In the genomic region with DNA sequence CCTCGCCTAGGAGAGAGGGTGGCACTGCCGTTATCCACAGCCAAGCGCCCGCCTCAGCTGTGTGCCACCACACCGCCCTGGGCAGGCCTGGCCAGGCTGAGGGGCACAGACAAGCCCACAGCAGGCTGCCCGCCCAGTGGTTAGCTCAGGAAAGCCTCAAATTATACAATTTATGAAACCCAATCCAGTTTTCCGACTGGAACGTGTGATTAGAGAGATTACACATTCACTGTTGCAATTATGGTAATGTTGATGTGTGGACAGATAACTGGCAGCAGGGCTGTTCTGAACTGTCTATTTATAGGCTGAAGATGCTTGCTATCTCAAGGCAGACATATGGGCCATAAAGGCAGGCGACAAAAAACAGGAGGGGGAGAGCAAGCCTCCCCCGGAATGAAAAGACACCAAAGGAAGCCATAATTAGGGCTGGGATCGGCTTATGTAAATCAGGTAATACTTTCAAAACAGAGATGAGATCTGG, we compare ENCODE assay signal across 13 cellular contexts.
DNase-seq lines count a peak whose midpoint lies in the region; ATAC-seq and TF ChIP-seq lines count a peak whose summit lies in the region.
"Had no signal": no experiment of that assay in that cellular context is flagged by ENCODE, and none has a peak within 500 bp of the region (broad histone marks: within the 10 kb centered on the region; RNA-seq: fewer than 3 reads in every experiment).

No MANE protein-coding gene starts in this region.

- peak overlapping the region; percentile 50 for H3K27ac Mint-ChIP-seq in glutamatergic neuron (ENCODE audit: unreplicated experiment)
- H3K27ac Mint-ChIP-seq in CD8-positive, alpha-beta T cell, result no peak overlapping the region
- H3K27ac Mint-ChIP-seq: activated T-helper 2 cell treated with anti-CD3 and anti-CD28 coated beads, Interferon-gamma antibody, Interleukin-2, Interleukin-4, amounts not matched to agents 10 μg/mL and 5 μg/mL and 100 μg/mL, durations not matched to agents 14 hours and 24 hours and 36 hours had no signal

- intact Hi-C loops in CD8-positive, alpha-beta T cell (cut with DNase I, micrococcal nuclease), result no loop called here

- no peaks in the 10 kb centered on the region for H3K27me3 ChIP-seq in CD8-positive, alpha-beta T cell (ENCODE audit: insufficient read depth, low read length)
- no peaks in the 10 kb centered on the region for H3K27me3 ChIP-seq in BE2C
- H3K27me3 ChIP-seq: stomach had no signal

- no peaks in the 10 kb centered on the region for H3K9me3 Mint-ChIP-seq in glutamatergic neuron (ENCODE audit: unreplicated experiment)
- H3K9me3 Mint-ChIP-seq in CD8-positive, alpha-beta T cell, result no peaks in the 10 kb centered on the region
- H3K9me3 Mint-ChIP-seq: activated T-helper 2 cell treated with anti-CD3 and anti-CD28 coated beads, Interferon-gamma antibody, Interleukin-2, Interleukin-4, amounts not matched to agents 10 μg/mL and 5 μg/mL and 100 μg/mL, durations not matched to agents 14 hours and 24 hours and 36 hours had no signal

- H3K36me3 Mint-ChIP-seq in glutamatergic neuron (ENCODE audit: unreplicated experiment), result no peaks in the 10 kb centered on the region
- no peaks in the 10 kb centered on the region for H3K36me3 Mint-ChIP-seq in CD8-positive, alpha-beta T cell

- CTCF ChIA-PET in CD8-positive, alpha-beta T cell (lab: Charles Lee), result no interaction called here

- H3K4me1 Mint-ChIP-seq in glutamatergic neuron (ENCODE audit: low read depth, unreplicated experiment), result peaks cover 29% of the 10 kb centered on the region
- no peaks in the 10 kb centered on the region for H3K4me1 Mint-ChIP-seq in CD8-positive, alpha-beta T cell (ENCODE audit: low read depth)

- no peaks in the 10 kb centered on the region for H3K36me3 ChIP-seq in CD8-positive, alpha-beta T cell (ENCODE audit: insufficient read depth, low read length)
- no peaks in the 10 kb centered on the region for H3K36me3 ChIP-seq in BE2C
- H3K36me3 ChIP-seq: stomach had no signal

- H3K9me3 ChIP-seq in CD8-positive, alpha-beta T cell (ENCODE audit: low read length), result no peaks in the 10 kb centered on the region
- H3K9me3 ChIP-seq in BE2C, result no peaks in the 10 kb centered on the region
- H3K9me3 ChIP-seq: stomach had no signal

- no peak overlapping the region for H3K27ac ChIP-seq in CD8-positive, alpha-beta T cell (ENCODE audit: low read depth, low read length)
- H3K27ac ChIP-seq: stomach had no signal

- ATAC-seq in CD8-positive, alpha-beta T cell, result no peak
- ATAC-seq in HG02798 (IDR thresholded peaks at IDR 0.05; ENCODE audit: poor library complexity, unreplicated experiment), result no peak

- H3K4me3 Mint-ChIP-seq in glutamatergic neuron (ENCODE audit: unreplicated experiment), result peak overlapping the region; percentile 47
- no peak overlapping the region for H3K4me3 Mint-ChIP-seq in CD8-positive, alpha-beta T cell

- POLR2A ChIA-PET in CD8-positive, alpha-beta T cell (lab: Charles Lee), result no interaction called here

- H3K27me3 Mint-ChIP-seq in glutamatergic neuron (ENCODE audit: unreplicated experiment), result no peaks in the 10 kb centered on the region
- no peaks in the 10 kb centered on the region for H3K27me3 Mint-ChIP-seq in CD8-positive, alpha-beta T cell (ENCODE audit: low read depth)

- DNase-seq in AG10803 (ENCODE audit: low read depth), result peak; percentile 49
- DNase-seq in NCI-H146 (lab: John Stamatoyannopoulos, UW), result peak; percentile 79
- no peak for DNase-seq in glutamatergic neuron
- no peak for DNase-seq in CD8-positive, alpha-beta T cell
- no peak for DNase-seq in BE2C
- DNase-seq in activated gamma-delta T cell (lab: John Stamatoyannopoulos, UW), result no peak
- DNase-seq: ACHN; activated CD4-positive, alpha-beta T cell treated with anti-CD3 and anti-CD28 coated beads for 48 hours; central memory CD4-positive, alpha-beta T cell had no signal

- H3K4me1 ChIP-seq in CD8-positive, alpha-beta T cell (ENCODE audit: insufficient read depth, low read length), result no peaks in the 10 kb centered on the region
- peaks cover 63% of the 10 kb centered on the region for H3K4me1 ChIP-seq in BE2C

- no peak for TF ChIP-seq CTCF in AG10803 (conservative IDR thresholded peaks at IDR 0.05; ENCODE audit: low read length)
- no peak for TF ChIP-seq CTCF in glutamatergic neuron (IDR thresholded peaks at IDR 0.05; ENCODE audit: partially characterized antibody, unreplicated experiment)
- no peak for TF ChIP-seq CTCF in CD8-positive, alpha-beta T cell (IDR thresholded peaks at IDR 0.05)
- no peak for TF ChIP-seq CTCF in BE2C (IDR thresholded peaks at IDR 0.05; ENCODE audit: low read depth, low read length)

- no peak overlapping the region for H3K4me3 ChIP-seq in AG10803 (ENCODE audit: low read length)
- H3K4me3 ChIP-seq in CD8-positive, alpha-beta T cell (ENCODE audit: low read depth, low read length), result no peak overlapping the region
- no peak overlapping the region for H3K4me3 ChIP-seq in BE2C (ENCODE audit: low read depth, low read length)
- H3K4me3 ChIP-seq: stomach had no signal

TF ChIP-seq in PFSK-1, 5 proteins besides CTCF, POLR2A, EP300 and RAD21:
- TF ChIP-seq FOXP2 (optimal IDR thresholded peaks at IDR 0.05; ENCODE audit: borderline replicate concordance, extremely low read depth, extremely low read length, insufficient read depth), result no peak
- no peak for TF ChIP-seq TAF1 (IDR thresholded peaks at IDR 0.05; ENCODE audit: borderline replicate concordance, insufficient read depth, low read length)
- TF ChIP-seq, protein P1, sequence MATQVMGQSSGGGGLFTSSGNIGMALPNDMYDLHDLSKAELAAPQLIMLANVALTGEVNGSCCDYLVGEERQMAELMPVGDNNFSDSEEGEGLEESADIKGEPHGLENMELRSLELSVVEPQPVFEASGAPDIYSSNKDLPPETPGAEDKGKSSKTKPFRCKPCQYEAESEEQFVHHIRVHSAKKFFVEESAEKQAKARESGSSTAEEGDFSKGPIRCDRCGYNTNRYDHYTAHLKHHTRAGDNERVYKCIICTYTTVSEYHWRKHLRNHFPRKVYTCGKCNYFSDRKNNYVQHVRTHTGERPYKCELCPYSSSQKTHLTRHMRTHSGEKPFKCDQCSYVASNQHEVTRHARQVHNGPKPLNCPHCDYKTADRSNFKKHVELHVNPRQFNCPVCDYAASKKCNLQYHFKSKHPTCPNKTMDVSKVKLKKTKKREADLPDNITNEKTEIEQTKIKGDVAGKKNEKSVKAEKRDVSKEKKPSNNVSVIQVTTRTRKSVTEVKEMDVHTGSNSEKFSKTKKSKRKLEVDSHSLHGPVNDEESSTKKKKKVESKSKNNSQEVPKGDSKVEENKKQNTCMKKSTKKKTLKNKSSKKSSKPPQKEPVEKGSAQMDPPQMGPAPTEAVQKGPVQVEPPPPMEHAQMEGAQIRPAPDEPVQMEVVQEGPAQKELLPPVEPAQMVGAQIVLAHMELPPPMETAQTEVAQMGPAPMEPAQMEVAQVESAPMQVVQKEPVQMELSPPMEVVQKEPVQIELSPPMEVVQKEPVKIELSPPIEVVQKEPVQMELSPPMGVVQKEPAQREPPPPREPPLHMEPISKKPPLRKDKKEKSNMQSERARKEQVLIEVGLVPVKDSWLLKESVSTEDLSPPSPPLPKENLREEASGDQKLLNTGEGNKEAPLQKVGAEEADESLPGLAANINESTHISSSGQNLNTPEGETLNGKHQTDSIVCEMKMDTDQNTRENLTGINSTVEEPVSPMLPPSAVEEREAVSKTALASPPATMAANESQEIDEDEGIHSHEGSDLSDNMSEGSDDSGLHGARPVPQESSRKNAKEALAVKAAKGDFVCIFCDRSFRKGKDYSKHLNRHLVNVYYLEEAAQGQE (IDR thresholded peaks at IDR 0.05; ENCODE audit: insufficient read depth in 1 of 2, low read depth in 2 of 2, low read length in 2 of 2), result peak in 1 of 2 experiments; percentile 50; a peak in 1 of 4 replicates
- TF ChIP-seq POLR2AphosphoS5 (IDR thresholded peaks at IDR 0.05; ENCODE audit: low read depth, low read length), result no peak; the same call in 1 of the 2 replicates
- peak; percentile 46; the same call in 1 of the 2 replicates for TF ChIP-seq SIN3A (IDR thresholded peaks at IDR 0.05; ENCODE audit: borderline replicate concordance, insufficient read depth, low read length)
TF ChIP-seq in PFSK-1: peak in this region for 2.

Comparison
In these comparisons a context has a peak if more than half of its experiments do, and no peak if none do; other contexts are left out.
1. DNase-seq: peak in AG10803 (single experiment) and NCI-H146 (single experiment); none in glutamatergic neuron (single experiment), CD8-positive, alpha-beta T cell (0 of 7), BE2C (single experiment) and activated gamma-delta T cell (single experiment).